ENCODE assay signal across 24 cellular contexts in the genomic region with DNA sequence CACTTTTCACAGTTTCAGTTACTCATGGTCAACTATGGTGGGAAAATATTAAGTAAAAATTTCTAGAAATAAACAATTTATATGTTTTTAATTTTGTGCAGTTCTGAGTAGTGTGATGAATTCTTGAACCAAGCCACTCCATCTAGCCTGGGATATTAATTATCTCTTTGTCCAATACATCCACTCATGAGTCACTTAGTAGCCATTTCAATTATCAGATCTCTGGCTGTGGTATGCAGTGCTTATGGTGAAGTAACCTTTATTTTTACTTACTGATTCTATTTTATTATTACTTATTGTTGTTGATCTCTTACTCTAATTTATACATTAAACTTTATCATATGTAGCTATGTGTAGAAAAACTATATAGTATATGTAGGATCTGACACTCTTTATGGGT.
"Had no signal": no experiment of that assay in that cellular context is flagged by ENCODE, and none has a peak within 500 bp of the region (broad histone marks: within the 10 kb centered on the region; RNA-seq: fewer than 3 reads in every experiment).

No MANE protein-coding gene starts in this region.

- H3K9me3 ChIP-seq: prostate gland, right lobe of liver, thyroid gland had no signal

- H3K36me3 Mint-ChIP-seq: naive B cell; stimulated activated effector memory CD8-positive, alpha-beta T cell treated with anti-CD3 and anti-CD28 coated beads, Interleukin-12 subunit alpha, Interleukin-12 subunit beta, amount 100 ng/mL, for 72 hours; type B pancreatic cell had no signal

- H3K9ac ChIP-seq: parathyroid adenoma had no signal

- H3K27me3 ChIP-seq: esophagus squamous epithelium, gastroesophageal sphincter, right lobe of liver, suprapubic skin, thyroid gland had no signal

- H3K4me3 Mint-ChIP-seq: dendritic cell treated with granulocyte-macrophage colony-stimulating factor and Interleukin-4, amounts not matched to agents 40 ng/mL and 50 ng/mL, for 4 days; naive B cell; nephron; stimulated activated effector memory CD8-positive, alpha-beta T cell treated with anti-CD3 and anti-CD28 coated beads, Interleukin-12 subunit alpha, Interleukin-12 subunit beta, amount 100 ng/mL, for 72 hours; type B pancreatic cell had no signal

- H2AFZ ChIP-seq: parathyroid adenoma had no signal

- H3K27ac Mint-ChIP-seq: dendritic cell treated with granulocyte-macrophage colony-stimulating factor and Interleukin-4, amounts not matched to agents 40 ng/mL and 50 ng/mL, for 4 days; naive B cell; nephron; stimulated activated effector memory CD8-positive, alpha-beta T cell treated with anti-CD3 and anti-CD28 coated beads, Interleukin-12 subunit alpha, Interleukin-12 subunit beta, amount 100 ng/mL, for 72 hours; type B pancreatic cell had no signal

- H3K4me1 Mint-ChIP-seq: naive B cell; nephron; stimulated activated effector memory CD8-positive, alpha-beta T cell treated with anti-CD3 and anti-CD28 coated beads, Interleukin-12 subunit alpha, Interleukin-12 subunit beta, amount 100 ng/mL, for 72 hours had no signal

- FAIRE-seq: keratinocyte, urothelium cell line had no signal

- H3K79me2 ChIP-seq: parathyroid adenoma had no signal

- H3K9me3 Mint-ChIP-seq: type B pancreatic cell had no signal

- H3K4me1 ChIP-seq: esophagus squamous epithelium, gastroesophageal sphincter, parathyroid adenoma, prostate gland, right lobe of liver, suprapubic skin, thyroid gland had no signal

- DNase-seq: esophagus squamous epithelium; foreskin fibroblast; glutamatergic neuron; left colon; left ventricle myocardium superior; mesendoderm; naive B cell; retina; right lobe of liver; stimulated activated CD4-positive, alpha-beta T cell treated with anti-CD3 and anti-CD28 coated beads, Interleukin-4, amount 100 ng/mL, for 1 hour; stimulated activated CD8-positive, alpha-beta memory T cell treated with anti-CD3 and anti-CD28 coated beads, Interleukin-4, amount 100 ng/mL, for 48 hours; stimulated activated naive CD8-positive, alpha-beta T cell treated with anti-CD3 and anti-CD28 coated beads, Interleukin-15, Interleukin-2, amounts not matched to agents 100 U/mL and 50 U/mL, for 24 hours; thyroid gland had no signal

- H3K27me3 Mint-ChIP-seq: dendritic cell treated with granulocyte-macrophage colony-stimulating factor and Interleukin-4, amounts not matched to agents 40 ng/mL and 50 ng/mL, for 4 days; naive B cell; type B pancreatic cell had no signal

- H3K4me3 ChIP-seq: esophagus squamous epithelium, gastroesophageal sphincter, lung, prostate gland, right lobe of liver, suprapubic skin, thyroid gland had no signal

- H3K27ac ChIP-seq: esophagus squamous epithelium, gastroesophageal sphincter, parathyroid adenoma, prostate gland, right lobe of liver, suprapubic skin, thyroid gland had no signal

- H3K36me3 ChIP-seq: esophagus squamous epithelium, gastroesophageal sphincter, prostate gland, right lobe of liver, suprapubic skin, thyroid gland had no signal
